Comparison of ENCODE assay signal across 8 cellular contexts in genomic region chr19:2503521-2504109, GRCh38. TPM values are rescaled to one million over a fixed set of nuclear protein-coding genes. Genes with fewer than 3 reads are reported as not detected.
DNase-seq lines count a peak whose midpoint lies in the region; ATAC-seq lines count a peak whose summit lies in the region.

No MANE protein-coding gene starts in this region.

- intact Hi-C loops in activated T-helper 1 cell treated with anti-CD3 and anti-CD28 coated beads, Interleukin-12 subunit alpha, Interleukin-12 subunit beta, Interleukin-2, Interleukin-4 antibody, amounts not matched to agents 30 ng/mL and 10 ng/mL and 1 ng/mL, durations not matched to agents 14 hours and 24 hours and 36 hours (cut with micrococcal nuclease): no loop called here
- intact Hi-C loops in sciatic nerve (cut with DNase I): no loop called here

- H3K27me3 Mint-ChIP-seq in activated T-helper 1 cell treated with anti-CD3 and anti-CD28 coated beads, Interleukin-12 subunit alpha, Interleukin-12 subunit beta, Interleukin-2, Interleukin-4 antibody, amounts not matched to agents 30 ng/mL and 10 ng/mL and 1 ng/mL, durations not matched to agents 14 hours and 24 hours and 36 hours (ENCODE audit: insufficient read depth): peaks cover 4% of the 10 kb centered on the region

- DNase-seq in DMS53 (lab: John Stamatoyannopoulos, UW) (peak; percentile 62), DMS53 treated with DMSO at 0.1 percent for 48 hours (lab: John Stamatoyannopoulos, UW; ENCODE audit: unreplicated experiment) (no peak), iris pigment epithelial cell (ENCODE audit: low read depth) (peak; percentile 73), sciatic nerve (ENCODE audit: low spot score) (no peak)
- DNase-seq in activated T-helper 1 cell treated with anti-CD3 and anti-CD28 coated beads, Interleukin-12 subunit alpha, Interleukin-12 subunit beta, Interleukin-2, Interleukin-4 antibody, amounts not matched to agents 30 ng/mL and 10 ng/mL and 1 ng/mL, durations not matched to agents 14 hours and 24 hours and 36 hours (ENCODE audit: low spot score): peak; percentile 43
- DNase-seq in stimulated activated CD8-positive, alpha-beta memory T cell treated with anti-CD3 and anti-CD28 coated beads, Interleukin-7, amount 100 ng/mL, for 24 hours (ENCODE audit: low read depth): peak; percentile 46

- no peaks in the 10 kb centered on the region for H3K36me3 Mint-ChIP-seq in activated T-helper 1 cell treated with anti-CD3 and anti-CD28 coated beads, Interleukin-12 subunit alpha, Interleukin-12 subunit beta, Interleukin-2, Interleukin-4 antibody, amounts not matched to agents 30 ng/mL and 10 ng/mL and 1 ng/mL, durations not matched to agents 14 hours and 24 hours and 36 hours (ENCODE audit: low read depth)

- H3K4me3 Mint-ChIP-seq in activated T-helper 1 cell treated with anti-CD3 and anti-CD28 coated beads, Interleukin-12 subunit alpha, Interleukin-12 subunit beta, Interleukin-2, Interleukin-4 antibody, amounts not matched to agents 30 ng/mL and 10 ng/mL and 1 ng/mL, durations not matched to agents 14 hours and 24 hours and 36 hours: peak overlapping the region; percentile 45

- H3K4me1 Mint-ChIP-seq in activated T-helper 1 cell treated with anti-CD3 and anti-CD28 coated beads, Interleukin-12 subunit alpha, Interleukin-12 subunit beta, Interleukin-2, Interleukin-4 antibody, amounts not matched to agents 30 ng/mL and 10 ng/mL and 1 ng/mL, durations not matched to agents 14 hours and 24 hours and 36 hours (ENCODE audit: low read depth): peaks cover 30% of the 10 kb centered on the region

- ATAC-seq in sciatic nerve (no peak), HG03469 (IDR thresholded peaks at IDR 0.05; ENCODE audit: unreplicated experiment) (no peak), GM19463 (IDR thresholded peaks at IDR 0.05; ENCODE audit: unreplicated experiment) (no peak)

- H3K9me3 Mint-ChIP-seq in activated T-helper 1 cell treated with anti-CD3 and anti-CD28 coated beads, Interleukin-12 subunit alpha, Interleukin-12 subunit beta, Interleukin-2, Interleukin-4 antibody, amounts not matched to agents 30 ng/mL and 10 ng/mL and 1 ng/mL, durations not matched to agents 14 hours and 24 hours and 36 hours: no peaks in the 10 kb centered on the region

- H3K27ac Mint-ChIP-seq in activated T-helper 1 cell treated with anti-CD3 and anti-CD28 coated beads, Interleukin-12 subunit alpha, Interleukin-12 subunit beta, Interleukin-2, Interleukin-4 antibody, amounts not matched to agents 30 ng/mL and 10 ng/mL and 1 ng/mL, durations not matched to agents 14 hours and 24 hours and 36 hours: peak overlapping the region; percentile 74

RNA-seq across cellular contexts. Expression of gene GADD45B, which starts 27.7 kb away (rescaled TPM):
- total RNA-seq in activated T-helper 1 cell treated with anti-CD3 and anti-CD28 coated beads, Interleukin-12 subunit alpha, Interleukin-12 subunit beta, Interleukin-2, Interleukin-4 antibody, amounts not matched to agents 30 ng/mL and 10 ng/mL and 1 ng/mL, durations not matched to agents 14 hours and 24 hours and 36 hours: 129 and 132 TPM in 2 replicates
- total RNA-seq in sciatic nerve: 136 TPM

RNA-seq across cellular contexts. Expression of gene LMNB2, which starts 46.9 kb away (rescaled TPM):
- total RNA-seq in activated T-helper 1 cell treated with anti-CD3 and anti-CD28 coated beads, Interleukin-12 subunit alpha, Interleukin-12 subunit beta, Interleukin-2, Interleukin-4 antibody, amounts not matched to agents 30 ng/mL and 10 ng/mL and 1 ng/mL, durations not matched to agents 14 hours and 24 hours and 36 hours: 109 and 116 TPM in 2 replicates
- 16.3 TPM for total RNA-seq in sciatic nerve

Comparison
In these comparisons a context has a peak if more than half of its experiments do, and no peak if none do; other contexts are left out.
1. DNase-seq: peak in DMS53 (single experiment), activated T-helper 1 cell treated with anti-CD3 and anti-CD28 coated beads, Interleukin-12 subunit alpha, Interleukin-12 subunit beta, Interleukin-2, Interleukin-4 antibody, amounts not matched to agents 30 ng/mL and 10 ng/mL and 1 ng/mL, durations not matched to agents 14 hours and 24 hours and 36 hours (single experiment), iris pigment epithelial cell (single experiment) and stimulated activated CD8-positive, alpha-beta memory T cell treated with anti-CD3 and anti-CD28 coated beads, Interleukin-7, amount 100 ng/mL, for 24 hours (single experiment); none in DMS53 treated with DMSO at 0.1 percent for 48 hours (single experiment) and sciatic nerve (single experiment).